8 cellular contexts compared by ENCODE assay signal in the genomic region with DNA sequence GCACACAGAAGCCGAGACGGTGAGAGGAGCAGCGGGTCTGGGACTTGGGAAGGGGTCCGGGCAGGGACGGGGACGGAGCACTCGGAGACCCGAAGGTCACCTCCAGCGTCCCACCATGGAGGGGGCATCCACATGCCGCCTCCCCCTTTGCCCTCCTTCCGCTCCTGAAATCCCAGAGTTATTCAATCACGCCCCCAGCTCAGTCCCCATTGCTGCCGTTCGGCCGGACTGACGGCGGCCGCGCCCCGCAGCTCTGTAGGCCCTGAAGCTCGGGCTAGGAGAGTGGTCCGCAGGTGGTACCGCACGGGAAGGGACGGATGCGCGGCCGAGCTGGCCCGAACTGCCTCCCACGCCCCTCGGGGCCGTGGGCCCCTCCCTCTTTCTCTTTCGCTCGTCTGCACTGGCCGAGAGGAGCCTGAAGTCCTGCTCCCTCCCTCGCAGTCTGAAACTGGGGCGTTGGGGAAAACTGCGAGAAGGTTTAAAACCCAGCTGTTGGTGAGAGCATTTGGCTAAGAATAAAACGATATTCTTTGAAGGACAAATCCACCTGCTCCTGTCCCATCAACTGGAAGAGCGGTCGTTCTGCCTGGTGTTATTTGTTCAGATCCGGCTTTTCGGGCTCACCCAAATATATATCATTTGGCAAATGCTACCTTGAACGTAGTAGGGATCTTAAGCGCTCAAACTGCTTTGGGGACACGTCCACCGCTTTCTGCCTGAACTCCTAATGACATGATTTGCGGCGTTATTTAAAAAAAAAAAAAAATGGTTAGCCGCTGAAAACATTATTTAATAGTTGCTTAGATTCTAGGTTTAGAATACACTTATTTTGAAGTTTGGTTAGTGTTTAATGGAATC. TPM values are rescaled to one million over a fixed set of nuclear protein-coding genes. Genes with fewer than 3 reads are reported as not detected.
DNase-seq lines count a peak whose midpoint lies in the region; ATAC-seq and FAIRE-seq lines count a peak whose summit lies in the region.

No MANE protein-coding gene starts in this region.

- peaks cover 19% of the 10 kb centered on the region for H3K36me3 Mint-ChIP-seq in activated naive CD4-positive, alpha-beta T cell treated with anti-CD3 and anti-CD28 coated beads, Interleukin-2, amount 10 ng/mL, durations not matched to agents 7 days and 5 days

- peak overlapping the region; percentile 98 for H3K4me3 Mint-ChIP-seq in activated naive CD4-positive, alpha-beta T cell treated with anti-CD3 and anti-CD28 coated beads, Interleukin-2, amount 10 ng/mL, durations not matched to agents 7 days and 5 days

- peak overlapping the region; percentile 77 for H3K27ac ChIP-seq in temporal lobe (ENCODE audit: low read depth, low read length)

- ATAC-seq in GM19463 (IDR thresholded peaks at IDR 0.05; ENCODE audit: unreplicated experiment), result peak; percentile 46

- H3K4me1 Mint-ChIP-seq in activated naive CD4-positive, alpha-beta T cell treated with anti-CD3 and anti-CD28 coated beads, Interleukin-2, amount 10 ng/mL, durations not matched to agents 7 days and 5 days, result peaks cover 55% of the 10 kb centered on the region

- peak overlapping the region; percentile 99 for H3K27ac Mint-ChIP-seq in activated naive CD4-positive, alpha-beta T cell treated with anti-CD3 and anti-CD28 coated beads, Interleukin-2, amount 10 ng/mL, durations not matched to agents 7 days and 5 days

- peaks cover 5% of the 10 kb centered on the region for H3K27me3 Mint-ChIP-seq in activated naive CD4-positive, alpha-beta T cell treated with anti-CD3 and anti-CD28 coated beads, Interleukin-2, amount 10 ng/mL, durations not matched to agents 7 days and 5 days

- DNase-seq in COLO668 (lab: John Stamatoyannopoulos, UW; ENCODE audit: unreplicated experiment), result peak; percentile 65
- peak; percentile 67 for DNase-seq in HK-2 (ENCODE audit: unreplicated experiment)
- DNase-seq in RCC 7860 (ENCODE audit: low spot score), result peak; percentile 47
- DNase-seq in activated naive CD4-positive, alpha-beta T cell treated with anti-CD3 and anti-CD28 coated beads, Interleukin-2, amount 10 ng/mL, durations not matched to agents 7 days and 5 days, result peak; percentile 74
- DNase-seq in globus pallidus (ENCODE audit: low spot score), result peak; percentile 48
- peak in 43 of 56 donors; percentile 3 to 77 (median 51) for DNase-seq in nucleus accumbens (lab: John Stamatoyannopoulos, UW)

- FAIRE-seq in RCC 7860 (lab: Jason Lieb, UNC), result no peak

- CTCF ChIA-PET in activated naive CD4-positive, alpha-beta T cell treated with anti-CD3 and anti-CD28 coated beads, Interleukin-2, amount 10 ng/mL, durations not matched to agents 7 days and 5 days (lab: Charles Lee), result interaction anchor here (0.6 to 3.4 kb wide), 16 partner anchors 10 to 1361 kb away, joined by 3 to 20 read pairs (median 6); a partner anchor contains a TSS

- H3K9me3 Mint-ChIP-seq in activated naive CD4-positive, alpha-beta T cell treated with anti-CD3 and anti-CD28 coated beads, Interleukin-2, amount 10 ng/mL, durations not matched to agents 7 days and 5 days, result no peaks in the 10 kb centered on the region

RNA-seq across cellular contexts. Expression of a gene that starts 0.7 kb away (rescaled TPM):
- 36.4 TPM for total RNA-seq in temporal lobe

RNA-seq across cellular contexts. Expression of a gene that starts 51.9 kb away (rescaled TPM):
- total RNA-seq in temporal lobe, result 277 TPM

Comparison
In these comparisons a context has a peak if more than half of its experiments do, and no peak if none do; other contexts are left out.
1. Peak in every context shown above with its lines: DNase-seq, ATAC-seq and H3K27ac ChIP-seq.